In genomic region chr1:217090073-217090911, GRCh38 we compare ENCODE assay signal across 8 cellular contexts.
DNase-seq lines count a peak whose midpoint lies in the region; ATAC-seq and TF ChIP-seq lines count a peak whose summit lies in the region.

No MANE protein-coding gene starts in this region.

- H3K36me3 ChIP-seq in GM23248 (ENCODE audit: low read depth) (no peaks in the 10 kb centered on the region), SJCRH30 (no peaks in the 10 kb centered on the region), psoas muscle (ENCODE audit: insufficient read depth in 1 of 2, low read depth in 1 of 2) (no peaks in the 10 kb centered on the region)

- no peak for TF ChIP-seq CTCF in psoas muscle (IDR thresholded peaks at IDR 0.05)

- no peak overlapping the region for H3K9ac ChIP-seq in GM23248

- H2AFZ ChIP-seq in GM23248, result peak overlapping the region; percentile 19

- no peaks in the 10 kb centered on the region for H4K20me1 ChIP-seq in GM23248 (ENCODE audit: insufficient read depth)

- H3K4me3 ChIP-seq in GM23248 (peak overlapping the region; percentile 41; the same call in 1 of the 2 replicates), SJCRH30 (peak overlapping the region; percentile 53), psoas muscle (peak overlapping the region; percentile 68)

- peaks cover 3% of the 10 kb centered on the region; the same call in 1 of the 2 replicates for H3K27me3 ChIP-seq in GM23248 (replicated peaks; ENCODE audit: insufficient read depth)
- H3K27me3 ChIP-seq in SJCRH30, result no peaks in the 10 kb centered on the region; the same call in 1 of the 2 replicates
- H3K27me3 ChIP-seq in psoas muscle (ENCODE audit: insufficient read depth in 3 of 3, low read length in 2 of 3), result peaks cover 0 to 4% (median 0%) of the 10 kb centered on the region in 3 donors

- H3K27ac ChIP-seq in GM23248, result no peak overlapping the region
- no peak overlapping the region for H3K27ac ChIP-seq in SJCRH30
- H3K27ac ChIP-seq in psoas muscle, result no peak overlapping the region

- no peaks in the 10 kb centered on the region for H3K79me2 ChIP-seq in GM23248 (ENCODE audit: insufficient read depth)

- no peaks in the 10 kb centered on the region for H3K9me2 ChIP-seq in GM23248 (ENCODE audit: insufficient read depth)

- DNase-seq in GM23248 (no peak), SJCRH30 (no peak), left cardiac atrium (no peak), psoas muscle (peak in 1 of 2 donors; percentile 14), EL (no peak), KBM-7 (no peak)
- no peak for DNase-seq in activated CD4-positive, CD25-positive, alpha-beta regulatory T cell (lab: John Stamatoyannopoulos, UW)

- H3K4me2 ChIP-seq in GM23248 (ENCODE audit: unreplicated experiment), result peak overlapping the region; percentile 47

- ATAC-seq in left cardiac atrium (peak; percentile 55 to 65), psoas muscle (peak; percentile 21 to 69 (median 46)), HG02885 (IDR thresholded peaks at IDR 0.05; ENCODE audit: poor library complexity, unreplicated experiment) (no peak)

- no peaks in the 10 kb centered on the region for H3F3A ChIP-seq in GM23248 (ENCODE audit: insufficient read depth)

- in situ Hi-C loops in GM23248 (cut with MboI), result no loop called here
- in situ Hi-C loops in KBM-7 (cut with MboI; ENCODE audit: low pct_unique_long_range_greater_than_20kb, low sequenced_read_pairs), result no loop called here

- H3K4me1 ChIP-seq in GM23248 (ENCODE audit: insufficient read depth) (no peaks in the 10 kb centered on the region), SJCRH30 (no peaks in the 10 kb centered on the region), psoas muscle (no peaks in the 10 kb centered on the region)

- H3K9me3 ChIP-seq in GM23248 (ENCODE audit: low read depth), result no peaks in the 10 kb centered on the region
- no peaks in the 10 kb centered on the region for H3K9me3 ChIP-seq in SJCRH30 (replicated peaks)
- no peaks in the 10 kb centered on the region for H3K9me3 ChIP-seq in psoas muscle

- 35 to 46% methylated on average over 24 of the region's 24 CpGs for WGBS in GM23248 (ENCODE audit: low coverage in 1 of 2, low lambda C conversion rate in 2 of 2, missing lambda C conversion rate in 2 of 2), 2 experiments
- 8 to 11% (median 8%) methylated on average over 24 of the region's 24 CpGs for WGBS in psoas muscle, 3 donors

- intact Hi-C loops in left cardiac atrium (cut with DNase I), result no loop called here
- intact Hi-C loops in psoas muscle (cut with DNase I), result no loop called here
